ENCODE assay signal across 12 cellular contexts in genomic region chr1:32352831-32353383, GRCh38. TPM values are rescaled to one million over a fixed set of nuclear protein-coding genes. Genes with fewer than 3 reads are reported as not detected.
DNase-seq lines count a peak whose midpoint lies in the region; ATAC-seq, FAIRE-seq and TF ChIP-seq lines count a peak whose summit lies in the region.
"Had no signal": no experiment of that assay in that cellular context is flagged by ENCODE, and none has a peak within 500 bp of the region (broad histone marks: within the 10 kb centered on the region; RNA-seq: fewer than 3 reads in every experiment).

No MANE protein-coding gene starts in this region.

- intact Hi-C loops in GM12878 (cut with micrococcal nuclease; ENCODE audit: unreplicated experiment) (no loop called here), right lobe of liver (cut with DNase I) (no loop called here)

- CTCF ChIA-PET in GM12878 (lab: Yijun Ruan, JAX) = interaction anchor here (0.6 to 3.0 kb wide), 9 partner anchors 12 to 350 kb away, joined by 3 to 8 read pairs (median 4); partner anchors contain the start of gene BSDC1

- DNase-seq in T-helper 1 cell = no peak
- DNase-seq in GM12878 (ENCODE audit: low read depth, low spot score) = no peak
- DNase-seq in right lobe of liver = no peak
- DNase-seq in GM03348 (ENCODE audit: low spot score) = no peak
- no peak for DNase-seq in GM20000 (ENCODE audit: low spot score)
- DNase-seq: H9; mesendoderm; stimulated activated CD4-positive, alpha-beta T cell treated with anti-CD3 and anti-CD28 coated beads, Interleukin-4, amount 100 ng/mL, for 1 hour had no signal

- no TSS peak for BruUV-seq in GM12878 (replicated peaks; lab: Mats Ljungman, UMichigan)

- ATAC-seq in GM12878 = no peak
- no peak for ATAC-seq in right lobe of liver
- ATAC-seq in GM18502 (IDR thresholded peaks at IDR 0.05; ENCODE audit: poor library complexity, unreplicated experiment) = no peak

- no peaks in the 10 kb centered on the region for H3K9me3 Mint-ChIP-seq in T-helper 1 cell treated with Interleukin-12 subunit alpha and Interleukin-12 subunit beta and Interleukin-4 antibody, amounts not matched to agents 30 μg/mL and 1 μg/mL, for 36 hours

- SMC1A ChIA-PET in GM12878 (lab: Charles Lee; ENCODE audit: uncharacterized antibody, unreplicated experiment) = interaction anchor here (0.6 to 3.6 kb wide), 3 partner anchors 16 to 36 kb away, joined by 3 to 16 read pairs (median 3); partner anchors contain the start of gene MARCKSL1

- POLR2A ChIA-PET in GM12878 (lab: Charles Lee) = interaction anchor here (1.1 to 5.1 kb wide), 3 partner anchors 16 to 42 kb away, joined by 3 to 46 read pairs (median 8); partner anchors contain the start of genes BSDC1 and MARCKSL1

- no peaks in the 10 kb centered on the region for H4K20me1 ChIP-seq in GM12878 (ENCODE audit: control insufficient read depth, insufficient read depth)

- H3K36me3 Mint-ChIP-seq in T-helper 1 cell treated with Interleukin-12 subunit alpha and Interleukin-12 subunit beta and Interleukin-4 antibody, amounts not matched to agents 30 μg/mL and 1 μg/mL, for 36 hours (ENCODE audit: low read depth) = no peaks in the 10 kb centered on the region

- H3K27ac ChIP-seq in GM12878 (ENCODE audit: control insufficient read depth, insufficient read depth) (no peak overlapping the region), right lobe of liver (peak overlapping the region; percentile 21 to 88 (median 86)), temporal lobe (ENCODE audit: low read depth, low read length) (peak overlapping the region; percentile 96)

- RAD21 ChIA-PET in GM12878 (lab: Charles Lee; ENCODE audit: unreplicated experiment) = interaction anchor here (1.6 to 2.8 kb wide), 2 partner anchors 12 to 16 kb away, joined by 3 to 18 read pairs; partner anchors contain the start of gene MARCKSL1

- peak overlapping the region; percentile 25; the same call in 1 of the 2 replicates for H3K4me2 ChIP-seq in GM12878 (ENCODE audit: control insufficient read depth, insufficient read depth)

- TF ChIP-seq RAD21 in GM12878 (IDR thresholded peaks at IDR 0.05; ENCODE audit: insufficient read depth, low read depth, low read length) = no peak

- H3K9me3 ChIP-seq in GM12878 (replicated peaks; ENCODE audit: control insufficient read depth, insufficient read depth, low read length) = no peaks in the 10 kb centered on the region
- H3K9me3 ChIP-seq in right lobe of liver = no peaks in the 10 kb centered on the region

- no peaks in the 10 kb centered on the region for H3K36me3 ChIP-seq in GM12878 (ENCODE audit: control insufficient read depth in 2 of 2, insufficient read depth in 2 of 2, low read length in 1 of 2)
- H3K36me3 ChIP-seq in right lobe of liver = no peaks in the 10 kb centered on the region

- H2AFZ ChIP-seq in GM12878 (ENCODE audit: control insufficient read depth, low read depth, low read length) = no peak overlapping the region

- H3K4me1 Mint-ChIP-seq in T-helper 1 cell treated with Interleukin-12 subunit alpha and Interleukin-12 subunit beta and Interleukin-4 antibody, amounts not matched to agents 30 μg/mL and 1 μg/mL, for 36 hours (ENCODE audit: low read depth) = peaks cover 26% of the 10 kb centered on the region

- in situ Hi-C loops in GM12878 (cut with MboI) = no loop called here

- no peaks in the 10 kb centered on the region for H3K27me3 Mint-ChIP-seq in T-helper 1 cell treated with Interleukin-12 subunit alpha and Interleukin-12 subunit beta and Interleukin-4 antibody, amounts not matched to agents 30 μg/mL and 1 μg/mL, for 36 hours (ENCODE audit: low read depth)

- H3K9ac ChIP-seq in GM12878 (ENCODE audit: control insufficient read depth, insufficient read depth, low read length) = no peak overlapping the region

- TF ChIP-seq CTCF in GM12878 (IDR thresholded peaks at IDR 0.05 in 2 of 3, conservative IDR thresholded peaks at IDR 0.05 in 1 of 3; ENCODE audit: control insufficient read depth in 2 of 3, extremely low read depth in 1 of 3, insufficient read depth in 1 of 3, low read depth in 3 of 3, low read length in 3 of 3) (no peak), right lobe of liver (IDR thresholded peaks at IDR 0.05) (no peak), GM20000 (IDR thresholded peaks at IDR 0.05; ENCODE audit: extremely low read depth, missing control alignments) (no peak)

- H3K4me1 ChIP-seq in GM12878 (ENCODE audit: control insufficient read depth, insufficient read depth, low read length) (peaks cover 14% of the 10 kb centered on the region), right lobe of liver (peaks cover 0 to 18% (median 4%) of the 10 kb centered on the region in 4 donors)

- H3K4me3 Mint-ChIP-seq in T-helper 1 cell treated with Interleukin-12 subunit alpha and Interleukin-12 subunit beta and Interleukin-4 antibody, amounts not matched to agents 30 μg/mL and 1 μg/mL, for 36 hours = peak overlapping the region; percentile 60

- no peak overlapping the region for H3K4me3 ChIP-seq in GM12878
- H3K4me3 ChIP-seq in right lobe of liver = no peak overlapping the region

- TF ChIP-seq EP300 in GM12878 (IDR thresholded peaks at IDR 0.05; ENCODE audit: borderline replicate concordance in 1 of 2, control insufficient read depth in 1 of 2, low read depth in 2 of 2, low read length in 2 of 2) = no peak

- peak overlapping the region; percentile 46 for H3K27ac Mint-ChIP-seq in T-helper 1 cell treated with Interleukin-12 subunit alpha and Interleukin-12 subunit beta and Interleukin-4 antibody, amounts not matched to agents 30 μg/mL and 1 μg/mL, for 36 hours

- no peaks in the 10 kb centered on the region; the same call in 1 of the 2 replicates for H3K79me2 ChIP-seq in GM12878 (ENCODE audit: control insufficient read depth, insufficient read depth, low read length)

- TF ChIP-seq POLR2A in GM12878 (IDR thresholded peaks at IDR 0.05; ENCODE audit: low read depth, low read length) (no peak), right lobe of liver (IDR thresholded peaks at IDR 0.05) (no peak)

- no peak for FAIRE-seq in GM12878 (lab: Jason Lieb, UNC)
- FAIRE-seq: GM12891 had no signal

- WGBS in GM12878 (ENCODE audit: insufficient coverage, insufficient replicate concordance, low lambda C conversion rate, missing lambda C conversion rate) = 68% methylated on average over 2 of the region's 2 CpGs
- no CpG with 5 or more reads among the region's 2 CpGs for WGBS in right lobe of liver (ENCODE audit: insufficient coverage, low coverage, low lambda C conversion rate, missing lambda C conversion rate)

- H3K27me3 ChIP-seq in GM12878 (replicated peaks in 1 of 2; ENCODE audit: control insufficient read depth in 2 of 2, insufficient read depth in 2 of 2, low read length in 1 of 2) (no peaks in the 10 kb centered on the region), right lobe of liver (no peaks in the 10 kb centered on the region)

RNA-seq across cellular contexts. Expression of gene FAM229A, which starts 9.4 kb away (rescaled TPM):
- 18.1 and 20.0 TPM in 2 replicates for total RNA-seq in GM12878 (2013; cell fraction: nucleolus; rRNA removed)
- total RNA-seq in GM12878 (2014; rRNA removed) = 1.4 and 2.1 TPM in 2 replicates
- total RNA-seq in GM12878 (2014; rRNA removed; fragmentation: Illumina TruSeq; extraction: Trizol) = 1.2 and 1.3 TPM in 2 replicates
- total RNA-seq in GM12878 (2021) = 3.1 and 5.1 TPM in 2 replicates
- 2.6 TPM for polyA plus RNA-seq in GM12878 (2011; ENCODE audit: low read depth)
- polyA plus RNA-seq in GM12878 (2011; rRNA removed) = 4.0 and 5.3 TPM in 2 replicates
- polyA plus RNA-seq in GM12878 (2011; cell fraction: cytosol; rRNA removed) = 3.2 and 4.8 TPM in 2 replicates
- polyA plus RNA-seq in GM12878 (2011; cell fraction: nucleus; rRNA removed) = 34.5 and 36.3 TPM in 2 replicates
- 5.5 and 10.1 TPM in 2 replicates for polyA plus RNA-seq in GM12878 (2012)
- 2.6 and 2.9 TPM in 2 replicates for polyA plus RNA-seq in GM12878 (2014; fragmentation: Illumina TruSeq; extraction: Trizol)
- under 1 TPM in 1 of 2 experiments, not detected in 1; 0.02 TPM for polyA plus RNA-seq in GM12878 (2014; fragmentation: Nextera tagmentation; extraction: Ambion mirVana)
- polyA plus RNA-seq in GM12878 (2014; rRNA removed) = 4.5 and 5.3 TPM in 2 replicates
- 1 to 10 TPM in 1 of 2 experiments, under 1 TPM in 1; 0.25 to 1.2 TPM for polyA plus RNA-seq in GM12878 (2016; fragmentation: Nextera tagmentation; extraction: Ambion mirVana)
- polyA minus RNA-seq in GM12878 (2011; rRNA and poly(A)+ RNA removed) = 2.3 and 3.1 TPM in 2 replicates
- polyA minus RNA-seq in GM12878 (2011; cell fraction: cytosol; rRNA and poly(A)+ RNA removed) = 0.67 and 1.7 TPM in 2 replicates
- polyA minus RNA-seq in GM12878 (2011; cell fraction: nucleus; rRNA and poly(A)+ RNA removed) = 3.0 and 8.3 TPM in 2 replicates
- 1 to 10 TPM; 1.3 to 7.8 (median 5.3) TPM for total RNA-seq in right lobe of liver
- total RNA-seq in temporal lobe = 2.2 TPM

RNA-seq across cellular contexts. Expression of gene TSSK3, which starts 9.4 kb away (rescaled TPM):
- total RNA-seq in GM12878 (2013; cell fraction: nucleolus; rRNA removed) = 9.4 and 11.8 TPM in 2 replicates
- total RNA-seq in GM12878 (2014; rRNA removed) (0.56 and 0.98 TPM in 2 replicates), GM12878 (2014; rRNA removed; fragmentation: Illumina TruSeq; extraction: Trizol) (0.63 and 1.6 TPM in 2 replicates), GM12878 (2021) (0.82 and 1.2 TPM in 2 replicates), right lobe of liver (1 to 10 TPM in 2 of 6 experiments, under 1 TPM in 4; 0.49 to 1.6 (median 0.85) TPM), temporal lobe (not detected)
- polyA plus RNA-seq in GM12878 (2011; ENCODE audit: low read depth) = 1.00 TPM
- polyA plus RNA-seq in GM12878 (2011; rRNA removed) (0.67 and 1.2 TPM in 2 replicates), GM12878 (2014; fragmentation: Illumina TruSeq; extraction: Trizol) (0.48 and 0.92 TPM in 2 replicates), GM12878 (2014; fragmentation: Nextera tagmentation; extraction: Ambion mirVana) (under 1 TPM; 0.42 to 0.77 TPM), GM12878 (2014; rRNA removed) (0.51 and 1.2 TPM in 2 replicates), GM12878 (2016; fragmentation: Nextera tagmentation; extraction: Ambion mirVana) (under 1 TPM; 0.58 to 0.82 TPM)
- 0.62 and 0.78 TPM in 2 replicates for polyA plus RNA-seq in GM12878 (2011; cell fraction: cytosol; rRNA removed)
- 1.2 and 2.2 TPM in 2 replicates for polyA plus RNA-seq in GM12878 (2011; cell fraction: nucleus; rRNA removed)
- polyA plus RNA-seq in GM12878 (2012) = 1.3 and 3.3 TPM in 2 replicates
- polyA minus RNA-seq in GM12878 (2011; rRNA and poly(A)+ RNA removed) = 0.46 and 0.51 TPM in 2 replicates
- not detected in 2 replicates for polyA minus RNA-seq in GM12878 (2011; cell fraction: cytosol; rRNA and poly(A)+ RNA removed)
- 0.73 and 1.2 TPM in 2 replicates for polyA minus RNA-seq in GM12878 (2011; cell fraction: nucleus; rRNA and poly(A)+ RNA removed)

RNA-seq across cellular contexts. Expression of gene MARCKSL1, which starts 16.9 kb away (rescaled TPM):
- 37.8 and 40.5 TPM in 2 replicates for total RNA-seq in GM12878 (2013; cell fraction: nucleolus; rRNA removed)
- total RNA-seq in GM12878 (2014; rRNA removed) (106 TPM in 2 replicates), GM12878 (2014; rRNA removed; fragmentation: Illumina TruSeq; extraction: Trizol) (71.4 and 80.8 TPM in 2 replicates), GM12878 (2021) (180 and 191 TPM in 2 replicates), right lobe of liver (10 to 100 TPM in 5 of 6 experiments, 1 to 10 TPM in 1; 10.0 to 24.4 (median 14.2) TPM), temporal lobe (355 TPM)
- 85.9 TPM for polyA plus RNA-seq in GM12878 (2011; ENCODE audit: low read depth)
- polyA plus RNA-seq in GM12878 (2011; rRNA removed) (106 and 147 TPM in 2 replicates), GM12878 (2014; fragmentation: Illumina TruSeq; extraction: Trizol) (189 and 225 TPM in 2 replicates), GM12878 (2014; fragmentation: Nextera tagmentation; extraction: Ambion mirVana) (10 to 100 TPM; 14.5 to 32.6 TPM), GM12878 (2014; rRNA removed) (200 and 211 TPM in 2 replicates), GM12878 (2016; fragmentation: Nextera tagmentation; extraction: Ambion mirVana) (100 to 1,000 TPM; 169 to 194 TPM)
- polyA plus RNA-seq in GM12878 (2011; cell fraction: cytosol; rRNA removed) = 195 and 246 TPM in 2 replicates
- polyA plus RNA-seq in GM12878 (2011; cell fraction: nucleus; rRNA removed) = 53.2 and 58.0 TPM in 2 replicates
- 125 and 138 TPM in 2 replicates for polyA plus RNA-seq in GM12878 (2012)
- polyA minus RNA-seq in GM12878 (2011; rRNA and poly(A)+ RNA removed) = 88.5 and 105 TPM in 2 replicates
- 30.7 and 31.0 TPM in 2 replicates for polyA minus RNA-seq in GM12878 (2011; cell fraction: cytosol; rRNA and poly(A)+ RNA removed)
- 29.0 and 35.5 TPM in 2 replicates for polyA minus RNA-seq in GM12878 (2011; cell fraction: nucleus; rRNA and poly(A)+ RNA removed)

RNA-seq across cellular contexts. Expression of gene BSDC1, which starts 41.3 kb away (rescaled TPM):
- total RNA-seq in GM12878 (2013; cell fraction: nucleolus; rRNA removed) = 114 and 128 TPM in 2 replicates
- total RNA-seq in GM12878 (2014; rRNA removed) = 23.3 and 25.1 TPM in 2 replicates
- 22.3 and 22.7 TPM in 2 replicates for total RNA-seq in GM12878 (2014; rRNA removed; fragmentation: Illumina TruSeq; extraction: Trizol)
- 23.9 and 25.2 TPM in 2 replicates for total RNA-seq in GM12878 (2021)
- 13.3 TPM for polyA plus RNA-seq in GM12878 (2011; ENCODE audit: low read depth)
- polyA plus RNA-seq in GM12878 (2011; rRNA removed) = 32.8 and 39.7 TPM in 2 replicates
- 34.8 and 37.6 TPM in 2 replicates for polyA plus RNA-seq in GM12878 (2011; cell fraction: cytosol; rRNA removed)
- 76.6 and 77.5 TPM in 2 replicates for polyA plus RNA-seq in GM12878 (2011; cell fraction: nucleus; rRNA removed)
- 22.3 and 31.1 TPM in 2 replicates for polyA plus RNA-seq in GM12878 (2012)
- 22.5 and 27.4 TPM in 2 replicates for polyA plus RNA-seq in GM12878 (2014; fragmentation: Illumina TruSeq; extraction: Trizol)
- 1 to 10 TPM; 3.0 to 4.9 TPM for polyA plus RNA-seq in GM12878 (2014; fragmentation: Nextera tagmentation; extraction: Ambion mirVana)
- 25.4 and 28.5 TPM in 2 replicates for polyA plus RNA-seq in GM12878 (2014; rRNA removed)
- polyA plus RNA-seq in GM12878 (2016; fragmentation: Nextera tagmentation; extraction: Ambion mirVana) = 10 to 100 TPM; 18.2 to 20.2 TPM
- polyA minus RNA-seq in GM12878 (2011; rRNA and poly(A)+ RNA removed) = 18.5 and 31.0 TPM in 2 replicates
- polyA minus RNA-seq in GM12878 (2011; cell fraction: cytosol; rRNA and poly(A)+ RNA removed) = 9.3 and 12.7 TPM in 2 replicates
- 21.2 and 34.4 TPM in 2 replicates for polyA minus RNA-seq in GM12878 (2011; cell fraction: nucleus; rRNA and poly(A)+ RNA removed)
- total RNA-seq in right lobe of liver = 10 to 100 TPM; 44.5 to 73.1 (median 62.1) TPM
- 55.6 TPM for total RNA-seq in temporal lobe
